ENCODE assay signal across 14 cellular contexts in the genomic region with DNA sequence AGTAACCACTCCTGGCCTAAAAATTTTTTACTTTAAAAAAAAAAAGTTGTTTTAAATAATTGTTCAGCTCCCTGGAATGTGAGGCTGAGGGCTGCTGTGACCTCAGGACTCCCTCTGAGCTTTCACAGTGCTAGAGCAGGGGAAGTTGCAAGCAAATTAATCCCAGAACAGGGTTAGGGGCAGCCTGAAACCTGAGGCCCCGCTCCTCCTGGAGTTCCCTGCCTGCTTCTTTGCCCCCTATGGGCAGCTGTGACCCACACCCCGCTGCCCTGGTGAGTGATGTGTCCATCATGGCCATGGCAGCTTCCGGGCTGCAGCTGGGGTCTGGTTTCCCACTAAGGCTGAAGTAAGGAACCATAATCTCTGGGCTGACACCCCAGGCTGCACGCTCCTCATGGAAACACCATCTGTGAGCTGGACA. TPM values are rescaled to one million over a fixed set of nuclear protein-coding genes. Genes with fewer than 3 reads are reported as not detected.
A peak's percentile ranks its signal among the peaks of the same experiment; 100 is the strongest.
DNase-seq lines count a peak whose midpoint lies in the region; ATAC-seq and TF ChIP-seq lines count a peak whose summit lies in the region.
"Had no signal": no experiment of that assay in that cellular context is flagged by ENCODE, and none has a peak within 500 bp of the region (broad histone marks: within the 10 kb centered on the region; RNA-seq: fewer than 3 reads in every experiment).

No MANE protein-coding gene starts in this region.

- H3K36me3 ChIP-seq in left ventricle myocardium inferior (peaks cover 24% of the 10 kb centered on the region), vagina (peaks cover 0 to 14% of the 10 kb centered on the region in 2 donors)

- H3K27ac ChIP-seq in left ventricle myocardium inferior (replicated peaks) (peak overlapping the region; percentile 66), right cardiac atrium (ENCODE audit: low read length) (no peak overlapping the region), vagina (peak overlapping the region; percentile 61)
- H3K27ac ChIP-seq: KMS-11 had no signal

- no peaks in the 10 kb centered on the region for H3K9me3 ChIP-seq in left ventricle myocardium inferior (replicated peaks)
- H3K9me3 ChIP-seq in right cardiac atrium (ENCODE audit: control insufficient read depth, low read length): no peaks in the 10 kb centered on the region
- H3K9me3 ChIP-seq in vagina: no peaks in the 10 kb centered on the region

- TF ChIP-seq CTCF in left ventricle myocardium inferior (IDR thresholded peaks at IDR 0.05; ENCODE audit: borderline replicate concordance) (no peak), vagina (IDR thresholded peaks at IDR 0.05) (no peak)

- no peaks in the 10 kb centered on the region for H3K27me3 ChIP-seq in left ventricle myocardium inferior (ENCODE audit: low read depth)
- H3K27me3 ChIP-seq in right cardiac atrium (ENCODE audit: control insufficient read depth, insufficient read depth): no peaks in the 10 kb centered on the region
- no peaks in the 10 kb centered on the region for H3K27me3 ChIP-seq in vagina

- H3K4me3 ChIP-seq in left ventricle myocardium inferior (no peak overlapping the region), right cardiac atrium (ENCODE audit: low read length) (no peak overlapping the region), vagina (no peak overlapping the region)

- ATAC-seq in right cardiac atrium: no peak
- ATAC-seq: activated CD4-positive, CD25-positive, alpha-beta regulatory T cell treated with anti-CD3 and anti-CD28 coated beads, Interleukin-2, amount 50 U/mL, for 24 hours; activated T-cell treated with anti-CD3 and anti-CD28 coated beads, Interleukin-2, amount 50 U/mL, for 72 hours; left ventricle myocardium superior had no signal

- CTCF ChIA-PET in HEK293T (lab: Yijun Ruan, JAX): interaction anchor here (1.0 kb wide), 1 partner anchor 231 kb away, joined by 4 read pairs; no protein-coding TSS in a partner anchor

- no peak for TF ChIP-seq POLR2A in vagina (IDR thresholded peaks at IDR 0.05)

- POLR2A ChIA-PET in HEK293T (lab: Yijun Ruan, JAX): interaction anchor here (1.2 to 1.5 kb wide), 2 partner anchors 9 to 27 kb away, joined by 4 to 7 read pairs; partner anchors contain the start of genes DDX54, RITA1 and TPCN1

- no peak for DNase-seq in left ventricle myocardium inferior
- no peak for DNase-seq in right cardiac atrium
- peak; percentile 58 for DNase-seq in amniotic epithelial cell (ENCODE audit: low read depth)
- peak; percentile 35 for DNase-seq in kidney glomerular epithelial cell (lab: John Stamatoyannopoulos, UW)
- no peak for DNase-seq in vagina (ENCODE audit: extremely low spot score in 2 of 2)
- DNase-seq in CD1c-positive myeloid dendritic cell (ENCODE audit: extremely low spot score): no peak
- no peak for DNase-seq in HEK293T (ENCODE audit: extremely low spot score)
- no peak for DNase-seq in COLO829 (ENCODE audit: low spot score)
- DNase-seq: activated T-cell treated with anti-CD3 and anti-CD28 coated beads, Interleukin-2, amount 50 U/mL, for 72 hours; foreskin melanocyte; left ventricle myocardium superior had no signal

- WGBS in right cardiac atrium: 76% methylated on average over 4 of the region's 4 CpGs

- intact Hi-C loops in left ventricle myocardium inferior (cut with micrococcal nuclease) (no loop called here), right cardiac atrium (cut with DNase I) (loop anchor here in 3 of 4 donors (10.0 kb wide), 3 partner anchors 90 to 230 kb away; partner anchors contain the start of gene SDSL (in 3 of the 3)), vagina (cut with DNase I) (loop anchor here (10.0 kb wide), 2 partner anchors 100 to 140 kb away; partner anchors contain the start of gene SLC8B1)

- H3K4me1 ChIP-seq in left ventricle myocardium inferior (peaks cover 24% of the 10 kb centered on the region), right cardiac atrium (ENCODE audit: control insufficient read depth, insufficient read depth, low read length) (no peaks in the 10 kb centered on the region), vagina (peaks cover 10% of the 10 kb centered on the region)

TF ChIP-seq in HEK293T, 16 proteins besides CTCF, POLR2A, EP300 and RAD21:
- no peak for TF ChIP-seq LEF1 (IDR thresholded peaks at IDR 0.05; ENCODE audit: borderline replicate concordance)
- TF ChIP-seq NFRKB (IDR thresholded peaks at IDR 0.05): no peak
- TF ChIP-seq SUZ12 (IDR thresholded peaks at IDR 0.05): no peak
- no peak for TF ChIP-seq CTBP1 (IDR thresholded peaks at IDR 0.05; ENCODE audit: borderline replicate concordance)
- no peak for TF ChIP-seq PKNOX1 (IDR thresholded peaks at IDR 0.05)
- TF ChIP-seq TARDBP (IDR thresholded peaks at IDR 0.05): no peak
- no peak for TF ChIP-seq L3MBTL2 (conservative IDR thresholded peaks at IDR 0.05)
- TF ChIP-seq ELF4 (IDR thresholded peaks at IDR 0.05): no peak
- no peak for TF ChIP-seq HDGF (IDR thresholded peaks at IDR 0.05; ENCODE audit: borderline replicate concordance)
- TF ChIP-seq ZNF384 (IDR thresholded peaks at IDR 0.05): no peak
- TF ChIP-seq BHLHE40 (IDR thresholded peaks at IDR 0.05; ENCODE audit: borderline replicate concordance): no peak
- TF ChIP-seq FOXK2 (IDR thresholded peaks at IDR 0.05): no peak
- TF ChIP-seq ARNT (IDR thresholded peaks at IDR 0.05): no peak
- no peak for TF ChIP-seq SP1 (IDR thresholded peaks at IDR 0.05)
- TF ChIP-seq FOXA1 (IDR thresholded peaks at IDR 0.05): no peak
- no peak for TF ChIP-seq FOXM1 (IDR thresholded peaks at IDR 0.05; ENCODE audit: borderline replicate concordance)

RNA-seq across cellular contexts. Expression of gene RITA1, which starts 9.5 kb away (rescaled TPM):
- total RNA-seq in left ventricle myocardium inferior (17.9 TPM), right cardiac atrium (10 to 100 TPM; 10.1 to 15.5 (median 14.2) TPM), vagina (14.5 TPM)
- polyA plus RNA-seq in right cardiac atrium: 11.6 TPM

RNA-seq across cellular contexts. Expression of gene DDX54, which starts 9.7 kb away (rescaled TPM):
- 34.7 TPM for total RNA-seq in left ventricle myocardium inferior
- 10 to 100 TPM; 27.5 to 36.1 (median 31.3) TPM for total RNA-seq in right cardiac atrium
- 17.2 TPM for polyA plus RNA-seq in right cardiac atrium
- total RNA-seq in vagina: 52.5 TPM

RNA-seq across cellular contexts. Expression of gene TPCN1, which starts 26.3 kb away (rescaled TPM):
- total RNA-seq in left ventricle myocardium inferior (153 TPM), right cardiac atrium (10 to 100 TPM; 73.8 to 96.1 (median 76.6) TPM), vagina (39.5 TPM)
- 43.1 TPM for polyA plus RNA-seq in right cardiac atrium

RNA-seq across cellular contexts. Expression of gene CFAP73, which starts 45.5 kb away (rescaled TPM):
- not detected for total RNA-seq in left ventricle myocardium inferior
- not detected for total RNA-seq in right cardiac atrium
- 0.09 TPM for polyA plus RNA-seq in right cardiac atrium
- not detected for total RNA-seq in vagina
- total RNA-seq: H4, left ventricle myocardium superior had no signal

RNA-seq across cellular contexts. Expression of gene RASAL1, which starts 59.4 kb away (rescaled TPM):
- not detected for total RNA-seq in left ventricle myocardium inferior
- total RNA-seq in right cardiac atrium: not detected
- not detected for polyA plus RNA-seq in right cardiac atrium
- total RNA-seq in vagina: 11.0 TPM
- total RNA-seq: left ventricle myocardium superior had no signal

Comparison
In these comparisons a context has a peak if more than half of its experiments do, and no peak if none do; other contexts are left out.
1. DNase-seq: peak in amniotic epithelial cell (single experiment) and kidney glomerular epithelial cell (single experiment); none in left ventricle myocardium inferior (single experiment), right cardiac atrium (0 of 3), vagina (0 of 2), CD1c-positive myeloid dendritic cell (single experiment), HEK293T (single experiment) and COLO829 (single experiment).